In the genomic region with DNA sequence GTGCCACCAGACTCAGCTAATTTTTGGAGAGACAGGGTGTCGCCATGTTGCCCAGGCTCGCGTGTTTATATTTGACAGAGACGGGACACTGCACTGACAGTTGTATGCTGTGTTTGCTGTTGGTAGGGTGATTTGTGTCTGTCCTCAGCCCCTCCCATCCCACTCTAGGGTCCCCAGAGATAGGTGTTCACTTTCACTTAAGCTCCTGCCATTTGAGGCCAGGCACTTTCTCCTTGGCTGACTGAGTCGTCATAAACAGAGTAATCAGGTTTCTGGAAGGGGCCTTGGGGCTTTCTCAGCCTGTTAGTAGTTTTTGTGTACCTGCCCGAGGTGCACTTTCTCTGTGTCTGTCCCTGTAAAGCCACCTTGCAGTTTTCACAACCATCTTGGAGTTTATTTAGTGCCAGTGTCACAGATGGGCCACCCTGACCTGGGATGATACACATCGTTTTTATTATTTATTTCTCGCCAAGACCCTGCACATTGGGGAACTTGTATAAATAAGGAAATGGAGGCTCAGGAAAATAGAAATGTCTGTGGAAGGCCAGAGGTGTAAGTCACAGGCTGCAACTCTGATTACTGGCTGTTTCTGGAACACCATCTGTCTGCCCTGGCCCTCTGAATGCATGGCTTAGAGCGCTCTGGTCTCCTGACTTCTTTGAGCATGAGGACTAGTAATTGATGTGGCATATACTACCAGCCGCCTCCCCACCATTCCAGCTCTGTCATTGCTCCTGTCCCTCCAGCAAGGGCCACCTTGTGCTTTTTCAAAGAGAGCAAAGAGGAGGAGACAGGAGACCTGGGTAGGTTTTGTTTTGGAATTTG, we compare ENCODE assay signal across 20 cellular contexts.
DNase-seq lines count a peak whose midpoint lies in the region; ATAC-seq and TF ChIP-seq lines count a peak whose summit lies in the region.
"Had no signal": no experiment of that assay in that cellular context is flagged by ENCODE, and none has a peak within 500 bp of the region (broad histone marks: within the 10 kb centered on the region; RNA-seq: fewer than 3 reads in every experiment).

No MANE protein-coding gene starts in this region.

- H3K9me3 Mint-ChIP-seq in type B pancreatic cell: no peaks in the 10 kb centered on the region
- H3K9me3 Mint-ChIP-seq: activated CD8-positive, alpha-beta T cell treated with anti-CD3 and anti-CD28 coated beads for 36 hours; activated naive CD8-positive, alpha-beta T cell treated with anti-CD3 and anti-CD28 coated beads for 36 hours; CD4-positive, alpha-beta memory T cell; IgD-negative memory B cell; stimulated activated effector memory CD8-positive, alpha-beta T cell treated with anti-CD3 and anti-CD28 coated beads, Interleukin-12 subunit alpha, Interleukin-12 subunit beta, amount 100 ng/mL, for 72 hours had no signal

- TF ChIP-seq CTCF in heart right ventricle (IDR thresholded peaks at IDR 0.05) (no peak), type B pancreatic cell (conservative IDR thresholded peaks at IDR 0.05) (no peak)

- H3K9me3 ChIP-seq in heart right ventricle: no peaks in the 10 kb centered on the region
- H3K9me3 ChIP-seq: upper lobe of right lung had no signal

- H3K36me3 ChIP-seq in heart right ventricle: peaks cover 0 to 23% (median 0%) of the 10 kb centered on the region in 9 donors
- H3K36me3 ChIP-seq: upper lobe of right lung had no signal

- peak overlapping the region in 6 of 10 donors; percentile 20 to 61 (median 53) for H3K27ac ChIP-seq in heart right ventricle
- H3K27ac ChIP-seq: upper lobe of right lung had no signal

- peaks cover 78% of the 10 kb centered on the region for H3K4me1 Mint-ChIP-seq in type B pancreatic cell (ENCODE audit: unreplicated experiment)
- H3K4me1 Mint-ChIP-seq: IgD-negative memory B cell had no signal

- ATAC-seq in heart right ventricle: no peak
- no peak for ATAC-seq in left cardiac atrium
- no peak for ATAC-seq in GM21529 (IDR thresholded peaks at IDR 0.05; ENCODE audit: unreplicated experiment)
- ATAC-seq: activated CD8-positive, alpha-beta T cell treated with anti-CD3 and anti-CD28 coated beads for 36 hours; esophagus mucosa; stimulated activated effector memory CD8-positive, alpha-beta T cell treated with anti-CD3 and anti-CD28 coated beads, Interleukin-12 subunit alpha, Interleukin-12 subunit beta, amount 100 ng/mL, for 72 hours; upper lobe of right lung had no signal

- H3K4me1 ChIP-seq in heart right ventricle: peaks cover 5 to 99% (median 47%) of the 10 kb centered on the region in 9 donors

- no peaks in the 10 kb centered on the region for H3K36me3 Mint-ChIP-seq in type B pancreatic cell
- H3K36me3 Mint-ChIP-seq: activated naive CD8-positive, alpha-beta T cell treated with anti-CD3 and anti-CD28 coated beads for 36 hours; CD4-positive, alpha-beta memory T cell; IgD-negative memory B cell; stimulated activated effector memory CD8-positive, alpha-beta T cell treated with anti-CD3 and anti-CD28 coated beads, Interleukin-12 subunit alpha, Interleukin-12 subunit beta, amount 100 ng/mL, for 72 hours had no signal

- H3K27me3 ChIP-seq in heart right ventricle: no peaks in the 10 kb centered on the region
- H3K27me3 ChIP-seq: dorsolateral prefrontal cortex had no signal

- H3K27ac Mint-ChIP-seq in type B pancreatic cell: peak overlapping the region; percentile 57
- H3K27ac Mint-ChIP-seq: activated CD8-positive, alpha-beta T cell treated with anti-CD3 and anti-CD28 coated beads for 36 hours; activated naive CD8-positive, alpha-beta T cell treated with anti-CD3 and anti-CD28 coated beads for 36 hours; stimulated activated effector memory CD8-positive, alpha-beta T cell treated with anti-CD3 and anti-CD28 coated beads, Interleukin-12 subunit alpha, Interleukin-12 subunit beta, amount 100 ng/mL, for 72 hours had no signal

- H3K4me3 ChIP-seq in heart right ventricle: no peak overlapping the region
- H3K4me3 ChIP-seq: upper lobe of right lung had no signal

- peak overlapping the region; percentile 21 for H3K4me3 Mint-ChIP-seq in type B pancreatic cell
- H3K4me3 Mint-ChIP-seq: activated CD8-positive, alpha-beta T cell treated with anti-CD3 and anti-CD28 coated beads for 36 hours; activated naive CD8-positive, alpha-beta T cell treated with anti-CD3 and anti-CD28 coated beads for 36 hours; CD4-positive, alpha-beta memory T cell; IgD-negative memory B cell; stimulated activated effector memory CD8-positive, alpha-beta T cell treated with anti-CD3 and anti-CD28 coated beads, Interleukin-12 subunit alpha, Interleukin-12 subunit beta, amount 100 ng/mL, for 72 hours had no signal

- no peaks in the 10 kb centered on the region for H3K27me3 Mint-ChIP-seq in type B pancreatic cell
- H3K27me3 Mint-ChIP-seq: activated CD8-positive, alpha-beta T cell treated with anti-CD3 and anti-CD28 coated beads for 36 hours; activated naive CD8-positive, alpha-beta T cell treated with anti-CD3 and anti-CD28 coated beads for 36 hours; CD4-positive, alpha-beta memory T cell had no signal

- WGBS in heart right ventricle, 2 donors: 58 to 78% methylated on average over 10 of the region's 10 CpGs

- DNase-seq in heart right ventricle: no peak
- DNase-seq in left cardiac atrium: no peak
- DNase-seq in NCI-H2171 (lab: John Stamatoyannopoulos, UW): peak; percentile 68
- DNase-seq in left kidney (ENCODE audit: low read depth, low spot score): peak; percentile 92
- DNase-seq in type B pancreatic cell (ENCODE audit: extremely low spot score, unreplicated experiment): no peak
- no peak for DNase-seq in activated CD4-positive, alpha-beta T cell treated with anti-CD3 and anti-CD28 coated beads for 1 hour
- DNase-seq in RPMI8226: no peak
- DNase-seq: activated CD8-positive, alpha-beta T cell treated with anti-CD3 and anti-CD28 coated beads for 36 hours; activated naive CD8-positive, alpha-beta T cell treated with anti-CD3 and anti-CD28 coated beads for 36 hours; activated T-cell treated with anti-CD3 and anti-CD28 coated beads, Interleukin-2, amount 50 U/mL, for 48 hours; CD4-positive, alpha-beta memory T cell; kidney glomerular epithelial cell; NCI-H1105; NCI-H526; upper lobe of right lung had no signal

- intact Hi-C loops in heart right ventricle (cut with DNase I): no loop called here
- intact Hi-C loops in left cardiac atrium (cut with DNase I): no loop called here

Comparison
In these comparisons a context has a peak if more than half of its experiments do, and no peak if none do; other contexts are left out.
1. DNase-seq: peak in NCI-H2171 (single experiment) and left kidney (single experiment); none in heart right ventricle (0 of 2), left cardiac atrium (single experiment), type B pancreatic cell (single experiment), activated CD4-positive, alpha-beta T cell treated with anti-CD3 and anti-CD28 coated beads for 1 hour (single experiment) and RPMI8226 (single experiment).